14 cellular contexts compared by ENCODE assay signal in genomic region chr1:7378346-7379130, GRCh38.
DNase-seq lines count a peak whose midpoint lies in the region; ATAC-seq and TF ChIP-seq lines count a peak whose summit lies in the region.
"Had no signal": no experiment of that assay in that cellular context is flagged by ENCODE, and none has a peak within 500 bp of the region (broad histone marks: within the 10 kb centered on the region; RNA-seq: fewer than 3 reads in every experiment).

No MANE protein-coding gene starts in this region.

- H3K4me1 Mint-ChIP-seq in brain, result peaks cover 66% of the 10 kb centered on the region
- H3K4me1 Mint-ChIP-seq in nephron, result peaks cover 23% of the 10 kb centered on the region
- H3K4me1 Mint-ChIP-seq in activated naive CD8-positive, alpha-beta T cell treated with anti-CD3 and anti-CD28 coated beads, Interleukin-2, amount 50 U/mL, for 24 hours, result no peaks in the 10 kb centered on the region
- H3K4me1 Mint-ChIP-seq: activated naive CD8-positive, alpha-beta T cell treated with anti-CD3 and anti-CD28 coated beads for 36 hours; CD4-positive, alpha-beta memory T cell; stimulated activated naive CD8-positive, alpha-beta T cell treated with anti-CD3 and anti-CD28 coated beads, Interleukin-15, amount 100 ng/mL, for 72 hours had no signal

- no peaks in the 10 kb centered on the region for H3K36me3 Mint-ChIP-seq in brain
- no peaks in the 10 kb centered on the region for H3K36me3 Mint-ChIP-seq in nephron (ENCODE audit: low read depth)
- H3K36me3 Mint-ChIP-seq in activated naive CD8-positive, alpha-beta T cell treated with anti-CD3 and anti-CD28 coated beads, Interleukin-2, amount 50 U/mL, for 24 hours (ENCODE audit: low read depth), result no peaks in the 10 kb centered on the region
- H3K36me3 Mint-ChIP-seq: activated naive CD8-positive, alpha-beta T cell treated with anti-CD3 and anti-CD28 coated beads for 36 hours; CD4-positive, alpha-beta memory T cell had no signal

- TF ChIP-seq CTCF in brain (conservative IDR thresholded peaks at IDR 0.05), result no peak
- no peak for TF ChIP-seq CTCF in nephron (IDR thresholded peaks at IDR 0.05; ENCODE audit: unreplicated experiment in 3 of 3)

- ATAC-seq in activated naive CD8-positive, alpha-beta T cell treated with anti-CD3 and anti-CD28 coated beads, Interleukin-2, amount 50 U/mL, for 24 hours, result no peak
- ATAC-seq in HG02642 (IDR thresholded peaks at IDR 0.05; ENCODE audit: poor library complexity, unreplicated experiment), result no peak
- ATAC-seq: stimulated activated naive CD8-positive, alpha-beta T cell treated with anti-CD3 and anti-CD28 coated beads, Interleukin-15, amount 100 ng/mL, for 72 hours had no signal

- peak; percentile 26 for DNase-seq in activated CD8-positive, alpha-beta memory T cell treated with anti-CD3 and anti-CD28 coated beads for 24 hours
- no peak for DNase-seq in activated CD8-positive, alpha-beta memory T cell treated with anti-CD3 and anti-CD28 coated beads, Interleukin-2, amount 50 U/mL, for 4 hours
- peak; percentile 22 for DNase-seq in ureter (ENCODE audit: low spot score)
- DNase-seq in activated naive CD8-positive, alpha-beta T cell treated with anti-CD3 and anti-CD28 coated beads, Interleukin-2, amount 50 U/mL, for 24 hours, result no peak
- no peak for DNase-seq in stimulated activated CD8-positive, alpha-beta memory T cell treated with anti-CD3 and anti-CD28 coated beads, Interleukin-4, amount 100 ng/mL, for 48 hours
- DNase-seq: activated naive CD8-positive, alpha-beta T cell treated with anti-CD3 and anti-CD28 coated beads for 36 hours; CD4-positive, alpha-beta memory T cell; effector CD8-positive, alpha-beta T cell; Right ventricle myocardium superior; stimulated activated naive CD8-positive, alpha-beta T cell treated with anti-CD3 and anti-CD28 coated beads, Interleukin-15, amount 100 ng/mL, for 72 hours; T-helper 2 cell had no signal

- H3K9me3 Mint-ChIP-seq in brain, result peaks cover 0 to 5% (median 0%) of the 10 kb centered on the region in 5 experiments
- H3K9me3 Mint-ChIP-seq in nephron, result peaks cover 3% of the 10 kb centered on the region
- H3K9me3 Mint-ChIP-seq in activated naive CD8-positive, alpha-beta T cell treated with anti-CD3 and anti-CD28 coated beads, Interleukin-2, amount 50 U/mL, for 24 hours, result no peaks in the 10 kb centered on the region
- H3K9me3 Mint-ChIP-seq: activated naive CD8-positive, alpha-beta T cell treated with anti-CD3 and anti-CD28 coated beads for 36 hours; stimulated activated naive CD8-positive, alpha-beta T cell treated with anti-CD3 and anti-CD28 coated beads, Interleukin-15, amount 100 ng/mL, for 72 hours had no signal

- H3K27ac Mint-ChIP-seq in brain (peak overlapping the region in 3 of 5 experiments; percentile 85 to 95 (median 92)), nephron (peak overlapping the region in 2 of 3 experiments; percentile 80 to 87)
- H3K27ac Mint-ChIP-seq in activated naive CD8-positive, alpha-beta T cell treated with anti-CD3 and anti-CD28 coated beads, Interleukin-2, amount 50 U/mL, for 24 hours, result no peak overlapping the region
- H3K27ac Mint-ChIP-seq: activated naive CD8-positive, alpha-beta T cell treated with anti-CD3 and anti-CD28 coated beads for 36 hours; CD4-positive, alpha-beta memory T cell had no signal

- H3K4me3 Mint-ChIP-seq in brain (peak overlapping the region in 2 of 5 experiments; percentile 67 to 77), nephron (no peak overlapping the region)
- no peak overlapping the region for H3K4me3 Mint-ChIP-seq in activated naive CD8-positive, alpha-beta T cell treated with anti-CD3 and anti-CD28 coated beads, Interleukin-2, amount 50 U/mL, for 24 hours
- H3K4me3 Mint-ChIP-seq: activated naive CD8-positive, alpha-beta T cell treated with anti-CD3 and anti-CD28 coated beads for 36 hours; CD4-positive, alpha-beta memory T cell; stimulated activated naive CD8-positive, alpha-beta T cell treated with anti-CD3 and anti-CD28 coated beads, Interleukin-15, amount 100 ng/mL, for 72 hours had no signal

- H3K27me3 Mint-ChIP-seq in brain (peaks cover 4% of the 10 kb centered on the region), nephron (ENCODE audit: low read depth) (peaks cover 33% of the 10 kb centered on the region)
- H3K27me3 Mint-ChIP-seq in activated naive CD8-positive, alpha-beta T cell treated with anti-CD3 and anti-CD28 coated beads, Interleukin-2, amount 50 U/mL, for 24 hours, result peaks cover 5% of the 10 kb centered on the region

Comparison
In these comparisons a context has a peak if more than half of its experiments do, and no peak if none do; other contexts are left out.
1. DNase-seq: peak in activated CD8-positive, alpha-beta memory T cell treated with anti-CD3 and anti-CD28 coated beads for 24 hours (single experiment) and ureter (single experiment); none in activated CD8-positive, alpha-beta memory T cell treated with anti-CD3 and anti-CD28 coated beads, Interleukin-2, amount 50 U/mL, for 4 hours (single experiment), activated naive CD8-positive, alpha-beta T cell treated with anti-CD3 and anti-CD28 coated beads, Interleukin-2, amount 50 U/mL, for 24 hours (single experiment) and stimulated activated CD8-positive, alpha-beta memory T cell treated with anti-CD3 and anti-CD28 coated beads, Interleukin-4, amount 100 ng/mL, for 48 hours (single experiment).